ENCODE assay signal across 1 cellular context in genomic region chr12:92146497-92146828, GRCh38.
TF ChIP-seq lines count a peak whose summit lies in the region.

No MANE protein-coding gene starts in this region.

TF ChIP-seq in K562, 482 proteins besides CTCF, POLR2A, EP300 and RAD21:
- TF ChIP-seq, protein P1, sequence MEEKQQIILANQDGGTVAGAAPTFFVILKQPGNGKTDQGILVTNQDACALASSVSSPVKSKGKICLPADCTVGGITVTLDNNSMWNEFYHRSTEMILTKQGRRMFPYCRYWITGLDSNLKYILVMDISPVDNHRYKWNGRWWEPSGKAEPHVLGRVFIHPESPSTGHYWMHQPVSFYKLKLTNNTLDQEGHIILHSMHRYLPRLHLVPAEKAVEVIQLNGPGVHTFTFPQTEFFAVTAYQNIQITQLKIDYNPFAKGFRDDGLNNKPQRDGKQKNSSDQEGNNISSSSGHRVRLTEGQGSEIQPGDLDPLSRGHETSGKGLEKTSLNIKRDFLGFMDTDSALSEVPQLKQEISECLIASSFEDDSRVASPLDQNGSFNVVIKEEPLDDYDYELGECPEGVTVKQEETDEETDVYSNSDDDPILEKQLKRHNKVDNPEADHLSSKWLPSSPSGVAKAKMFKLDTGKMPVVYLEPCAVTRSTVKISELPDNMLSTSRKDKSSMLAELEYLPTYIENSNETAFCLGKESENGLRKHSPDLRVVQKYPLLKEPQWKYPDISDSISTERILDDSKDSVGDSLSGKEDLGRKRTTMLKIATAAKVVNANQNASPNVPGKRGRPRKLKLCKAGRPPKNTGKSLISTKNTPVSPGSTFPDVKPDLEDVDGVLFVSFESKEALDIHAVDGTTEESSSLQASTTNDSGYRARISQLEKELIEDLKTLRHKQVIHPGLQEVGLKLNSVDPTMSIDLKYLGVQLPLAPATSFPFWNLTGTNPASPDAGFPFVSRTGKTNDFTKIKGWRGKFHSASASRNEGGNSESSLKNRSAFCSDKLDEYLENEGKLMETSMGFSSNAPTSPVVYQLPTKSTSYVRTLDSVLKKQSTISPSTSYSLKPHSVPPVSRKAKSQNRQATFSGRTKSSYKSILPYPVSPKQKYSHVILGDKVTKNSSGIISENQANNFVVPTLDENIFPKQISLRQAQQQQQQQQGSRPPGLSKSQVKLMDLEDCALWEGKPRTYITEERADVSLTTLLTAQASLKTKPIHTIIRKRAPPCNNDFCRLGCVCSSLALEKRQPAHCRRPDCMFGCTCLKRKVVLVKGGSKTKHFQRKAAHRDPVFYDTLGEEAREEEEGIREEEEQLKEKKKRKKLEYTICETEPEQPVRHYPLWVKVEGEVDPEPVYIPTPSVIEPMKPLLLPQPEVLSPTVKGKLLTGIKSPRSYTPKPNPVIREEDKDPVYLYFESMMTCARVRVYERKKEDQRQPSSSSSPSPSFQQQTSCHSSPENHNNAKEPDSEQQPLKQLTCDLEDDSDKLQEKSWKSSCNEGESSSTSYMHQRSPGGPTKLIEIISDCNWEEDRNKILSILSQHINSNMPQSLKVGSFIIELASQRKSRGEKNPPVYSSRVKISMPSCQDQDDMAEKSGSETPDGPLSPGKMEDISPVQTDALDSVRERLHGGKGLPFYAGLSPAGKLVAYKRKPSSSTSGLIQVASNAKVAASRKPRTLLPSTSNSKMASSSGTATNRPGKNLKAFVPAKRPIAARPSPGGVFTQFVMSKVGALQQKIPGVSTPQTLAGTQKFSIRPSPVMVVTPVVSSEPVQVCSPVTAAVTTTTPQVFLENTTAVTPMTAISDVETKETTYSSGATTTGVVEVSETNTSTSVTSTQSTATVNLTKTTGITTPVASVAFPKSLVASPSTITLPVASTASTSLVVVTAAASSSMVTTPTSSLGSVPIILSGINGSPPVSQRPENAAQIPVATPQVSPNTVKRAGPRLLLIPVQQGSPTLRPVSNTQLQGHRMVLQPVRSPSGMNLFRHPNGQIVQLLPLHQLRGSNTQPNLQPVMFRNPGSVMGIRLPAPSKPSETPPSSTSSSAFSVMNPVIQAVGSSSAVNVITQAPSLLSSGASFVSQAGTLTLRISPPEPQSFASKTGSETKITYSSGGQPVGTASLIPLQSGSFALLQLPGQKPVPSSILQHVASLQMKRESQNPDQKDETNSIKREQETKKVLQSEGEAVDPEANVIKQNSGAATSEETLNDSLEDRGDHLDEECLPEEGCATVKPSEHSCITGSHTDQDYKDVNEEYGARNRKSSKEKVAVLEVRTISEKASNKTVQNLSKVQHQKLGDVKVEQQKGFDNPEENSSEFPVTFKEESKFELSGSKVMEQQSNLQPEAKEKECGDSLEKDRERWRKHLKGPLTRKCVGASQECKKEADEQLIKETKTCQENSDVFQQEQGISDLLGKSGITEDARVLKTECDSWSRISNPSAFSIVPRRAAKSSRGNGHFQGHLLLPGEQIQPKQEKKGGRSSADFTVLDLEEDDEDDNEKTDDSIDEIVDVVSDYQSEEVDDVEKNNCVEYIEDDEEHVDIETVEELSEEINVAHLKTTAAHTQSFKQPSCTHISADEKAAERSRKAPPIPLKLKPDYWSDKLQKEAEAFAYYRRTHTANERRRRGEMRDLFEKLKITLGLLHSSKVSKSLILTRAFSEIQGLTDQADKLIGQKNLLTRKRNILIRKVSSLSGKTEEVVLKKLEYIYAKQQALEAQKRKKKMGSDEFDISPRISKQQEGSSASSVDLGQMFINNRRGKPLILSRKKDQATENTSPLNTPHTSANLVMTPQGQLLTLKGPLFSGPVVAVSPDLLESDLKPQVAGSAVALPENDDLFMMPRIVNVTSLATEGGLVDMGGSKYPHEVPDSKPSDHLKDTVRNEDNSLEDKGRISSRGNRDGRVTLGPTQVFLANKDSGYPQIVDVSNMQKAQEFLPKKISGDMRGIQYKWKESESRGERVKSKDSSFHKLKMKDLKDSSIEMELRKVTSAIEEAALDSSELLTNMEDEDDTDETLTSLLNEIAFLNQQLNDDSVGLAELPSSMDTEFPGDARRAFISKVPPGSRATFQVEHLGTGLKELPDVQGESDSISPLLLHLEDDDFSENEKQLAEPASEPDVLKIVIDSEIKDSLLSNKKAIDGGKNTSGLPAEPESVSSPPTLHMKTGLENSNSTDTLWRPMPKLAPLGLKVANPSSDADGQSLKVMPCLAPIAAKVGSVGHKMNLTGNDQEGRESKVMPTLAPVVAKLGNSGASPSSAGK (IDR thresholded peaks at IDR 0.05) = 0 out of 2 replicates have a peak, but pooled peaks have one; percentile 1
- TF ChIP-seq EHMT2 (IDR thresholded peaks at IDR 0.05) = no peak
- no peak for TF ChIP-seq CREB3L1 (IDR thresholded peaks at IDR 0.05; ENCODE audit: borderline replicate concordance, low read depth)
- TF ChIP-seq MLLT1 (IDR thresholded peaks at IDR 0.05) = peak in 1 of 2 experiments; percentile 5; a peak in 1 of 4 replicates
- TF ChIP-seq SMAD4 (CRISPR knock-in tag; conservative IDR thresholded peaks at IDR 0.05) = 0 out of 2 replicates have a peak, but pooled peaks have one; percentile 29
- TF ChIP-seq HMGN3 (IDR thresholded peaks at IDR 0.05; ENCODE audit: borderline replicate concordance, extremely low read depth, insufficient read length, low read depth, low read length) = peak; percentile 2
- 0 out of 2 replicates have a peak, but pooled peaks have one; percentile 15 for TF ChIP-seq SMARCA4 (IDR thresholded peaks at IDR 0.05)
- TF ChIP-seq PHB (CRISPR knock-in tag; IDR thresholded peaks at IDR 0.05) = 0 out of 2 replicates have a peak, but pooled peaks have one; percentile 17
TF ChIP-seq in K562: peak in this region for 6.
